Comparison of ENCODE assay signal across 8 cellular contexts in the genomic region with DNA sequence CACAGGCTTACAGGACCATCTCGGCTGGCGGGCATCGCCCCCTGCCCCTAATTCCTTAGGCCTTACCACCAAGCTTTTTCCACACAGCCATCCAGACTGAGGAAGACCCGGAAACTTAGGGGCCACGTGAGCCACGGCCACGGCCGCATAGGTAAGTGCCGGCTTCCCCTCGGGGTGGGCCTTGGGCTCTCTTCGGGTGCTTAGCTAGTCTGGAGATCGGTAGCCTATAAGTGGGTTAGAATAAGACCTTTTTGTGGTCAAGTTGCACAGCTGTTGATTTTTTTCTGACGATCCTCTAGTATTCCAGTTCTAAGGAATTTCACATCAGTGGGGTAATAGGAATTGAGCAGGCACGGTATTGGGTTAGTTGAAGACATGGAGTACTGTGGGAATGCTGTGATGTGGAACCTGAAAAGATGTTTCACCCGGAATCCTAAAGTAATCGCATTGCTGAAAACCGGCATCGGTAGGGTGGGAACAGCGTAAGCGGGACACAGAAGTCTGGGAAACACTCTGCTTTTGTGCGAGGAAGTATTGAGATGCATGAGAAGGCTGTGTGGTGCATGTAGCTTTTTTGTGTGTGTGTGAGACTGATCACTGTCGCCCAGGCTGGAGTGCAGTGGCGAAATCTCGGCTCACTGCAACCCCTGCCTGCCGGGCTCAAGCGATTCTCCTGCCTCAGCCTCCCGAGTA. TPM values are rescaled to one million over a fixed set of nuclear protein-coding genes. Genes with fewer than 3 reads are reported as not detected.
A peak's percentile ranks its signal among the peaks of the same experiment; 100 is the strongest.
DNase-seq lines count a peak whose midpoint lies in the region; ATAC-seq, FAIRE-seq and TF ChIP-seq lines count a peak whose summit lies in the region.

No MANE protein-coding gene starts in this region.

- H3K27ac Mint-ChIP-seq in CD4-positive, alpha-beta memory T cell = peak overlapping the region; percentile 97 to 99 (median 98)

- CTCF ChIA-PET in CD4-positive, alpha-beta memory T cell (lab: Charles Lee; ENCODE audit: partially characterized antibody) = no interaction called here

- H3K27ac ChIP-seq in CD4-positive, alpha-beta memory T cell (ENCODE audit: low read depth, low read length) = peak overlapping the region; percentile 96
- H3K27ac ChIP-seq in ascending aorta = peak overlapping the region; percentile 81 to 97
- H3K27ac ChIP-seq in kidney (ENCODE audit: low read depth in 2 of 2, low read length in 2 of 2) = peak overlapping the region; percentile 91 to 95

- H3K4me1 Mint-ChIP-seq in CD4-positive, alpha-beta memory T cell = peaks cover 33 to 79% (median 46%) of the 10 kb centered on the region in 4 donors

- peaks cover 40% of the 10 kb centered on the region for H3K4me1 ChIP-seq in CD4-positive, alpha-beta memory T cell (ENCODE audit: insufficient read depth, low read length)
- H3K4me1 ChIP-seq in ascending aorta = peaks cover 5 to 24% of the 10 kb centered on the region in 2 donors
- peaks cover 10 to 26% of the 10 kb centered on the region in 2 donors for H3K4me1 ChIP-seq in kidney (ENCODE audit: control insufficient read depth in 1 of 2, insufficient read depth in 1 of 2, low read depth in 1 of 2, low read length in 2 of 2)

- TF ChIP-seq CTCF in ascending aorta (IDR thresholded peaks at IDR 0.05) (no peak), kidney (IDR thresholded peaks at IDR 0.05; ENCODE audit: borderline replicate concordance, extremely low read depth, insufficient read depth) (no peak)

- peaks cover 38 to 74% of the 10 kb centered on the region in 2 donors for H3K36me3 Mint-ChIP-seq in CD4-positive, alpha-beta memory T cell

- ATAC-seq in GM18858 (IDR thresholded peaks at IDR 0.05; ENCODE audit: unreplicated experiment) = no peak

- H3K9me3 Mint-ChIP-seq in CD4-positive, alpha-beta memory T cell = peaks cover 0 to 2% (median 0%) of the 10 kb centered on the region in 8 donors

- H3K9me3 ChIP-seq in CD4-positive, alpha-beta memory T cell (ENCODE audit: control insufficient read depth in 1 of 2, low read length in 2 of 2) = no peaks in the 10 kb centered on the region
- H3K9me3 ChIP-seq in ascending aorta = no peaks in the 10 kb centered on the region
- no peaks in the 10 kb centered on the region for H3K9me3 ChIP-seq in kidney (ENCODE audit: control insufficient read depth in 1 of 2, low read length in 2 of 2)

- FAIRE-seq in kidney (lab: Jason Lieb, UNC) = no peak

- H3K36me3 ChIP-seq in CD4-positive, alpha-beta memory T cell (ENCODE audit: insufficient read depth, low read length) = peaks cover 22% of the 10 kb centered on the region
- H3K36me3 ChIP-seq in ascending aorta (peaks cover 21 to 35% of the 10 kb centered on the region in 2 donors), kidney (ENCODE audit: control insufficient read depth in 1 of 2, insufficient read depth in 2 of 2, low read length in 2 of 2) (peaks cover 19 to 29% of the 10 kb centered on the region in 2 donors)

- H3K9ac ChIP-seq in kidney (ENCODE audit: low read length in 2 of 2) = peak overlapping the region; percentile 99

- H3K4me3 ChIP-seq in CD4-positive, alpha-beta memory T cell (ENCODE audit: low read length in 2 of 2) = peak overlapping the region; percentile 61 to 87
- peak overlapping the region; percentile 65 to 86 for H3K4me3 ChIP-seq in ascending aorta
- peak overlapping the region; percentile 91 to 95 for H3K4me3 ChIP-seq in kidney (ENCODE audit: low read length in 2 of 2)

- H3K4me3 Mint-ChIP-seq in CD4-positive, alpha-beta memory T cell = peak overlapping the region; percentile 89 to 99 (median 96)

- POLR2A ChIA-PET in CD4-positive, alpha-beta memory T cell (lab: Charles Lee; ENCODE audit: partially characterized antibody) = interaction anchor here (0.8 to 2.8 kb wide), 13 partner anchors 7 to 894 kb away, joined by 3 to 29 read pairs (median 8); partner anchors contain the start of genes EIF3F, TMEM41B, TMEM9B and WEE1

- DNase-seq in CD4-positive, alpha-beta memory T cell = peak in 1 of 5 donors; percentile 62
- DNase-seq in HT-29 (ENCODE audit: low spot score) (peak; percentile 35), ascending aorta (ENCODE audit: low spot score in 2 of 2) (no peak), kidney (no peak), A172 (ENCODE audit: low spot score) (no peak), GM19238 (ENCODE audit: insufficient read length, low spot score) (no peak)
- peak; percentile 48 for DNase-seq in stimulated activated naive CD4-positive, alpha-beta T cell treated with Interleukin-2 at 50 U/mL for 16 hours (lab: John Stamatoyannopoulos, UW)

- H3K27me3 ChIP-seq in CD4-positive, alpha-beta memory T cell (ENCODE audit: insufficient read depth, low read length) = no peaks in the 10 kb centered on the region
- H3K27me3 ChIP-seq in ascending aorta = no peaks in the 10 kb centered on the region

- no peaks in the 10 kb centered on the region for H3K27me3 Mint-ChIP-seq in CD4-positive, alpha-beta memory T cell

- intact Hi-C loops in CD4-positive, alpha-beta memory T cell (cut with micrococcal nuclease) = loop anchor here (2.0 to 10.0 kb wide), 5 partner anchors 228 to 1619 kb away; partner anchors contain the start of gene AKIP1
- intact Hi-C loops in ascending aorta (cut with DNase I) = loop anchor here (2.0 to 5.0 kb wide), 4 partner anchors 50 to 454 kb away; partner anchors contain the start of genes AKIP1 and TMEM9B
- intact Hi-C loops in kidney (cut with DNase I) = no loop called here

RNA-seq across cellular contexts. Expression of gene RPL27A, which starts 0.7 kb away (rescaled TPM):
- 1,000 to 10,000 TPM; 1,456 to 1,504 TPM for total RNA-seq in CD4-positive, alpha-beta memory T cell
- polyA plus RNA-seq in CD4-positive, alpha-beta memory T cell = 1,000 to 10,000 TPM; 3,607 to 3,736 TPM
- total RNA-seq in HT-29 (2014; rRNA removed; shearing (Covaris generic)) = 2,307 and 2,374 TPM in 2 replicates
- total RNA-seq in ascending aorta (789 TPM), kidney (664 TPM)
- 2,260 TPM for polyA plus RNA-seq in kidney (ENCODE audit: insufficient read depth, low read depth, low replicate concordance)
- total RNA-seq in A172 (2014; rRNA removed; shearing (Covaris generic)) = 724 and 1,393 TPM in 2 replicates

RNA-seq across cellular contexts. Expression of gene TRIM66, which starts 0.8 kb away (rescaled TPM):
- 10 to 100 TPM; 25.0 to 31.3 TPM for total RNA-seq in CD4-positive, alpha-beta memory T cell
- polyA plus RNA-seq in CD4-positive, alpha-beta memory T cell = under 1 TPM in 1 of 2 donors, not detected in 1; 0.67 TPM
- 6.7 and 7.0 TPM in 2 replicates for total RNA-seq in HT-29 (2014; rRNA removed; shearing (Covaris generic))
- 3.9 TPM for total RNA-seq in ascending aorta
- 25.7 TPM for total RNA-seq in kidney
- polyA plus RNA-seq in kidney (ENCODE audit: insufficient read depth, low read depth, low replicate concordance) = 1.4 TPM
- 1.4 and 1.8 TPM in 2 replicates for total RNA-seq in A172 (2014; rRNA removed; shearing (Covaris generic))

Comparison
In these comparisons a context has a peak if more than half of its experiments do, and no peak if none do; other contexts are left out.
1. DNase-seq: peak in HT-29 (single experiment) and stimulated activated naive CD4-positive, alpha-beta T cell treated with Interleukin-2 at 50 U/mL for 16 hours (single experiment); none in ascending aorta (0 of 2), kidney (single experiment), A172 (single experiment) and GM19238 (single experiment).
2. Peak in every context shown above with its lines, with median percentiles within 50 percentile points of each other: H3K27ac ChIP-seq and H3K4me3 ChIP-seq.